8 cellular contexts compared by ENCODE assay signal in the genomic region with DNA sequence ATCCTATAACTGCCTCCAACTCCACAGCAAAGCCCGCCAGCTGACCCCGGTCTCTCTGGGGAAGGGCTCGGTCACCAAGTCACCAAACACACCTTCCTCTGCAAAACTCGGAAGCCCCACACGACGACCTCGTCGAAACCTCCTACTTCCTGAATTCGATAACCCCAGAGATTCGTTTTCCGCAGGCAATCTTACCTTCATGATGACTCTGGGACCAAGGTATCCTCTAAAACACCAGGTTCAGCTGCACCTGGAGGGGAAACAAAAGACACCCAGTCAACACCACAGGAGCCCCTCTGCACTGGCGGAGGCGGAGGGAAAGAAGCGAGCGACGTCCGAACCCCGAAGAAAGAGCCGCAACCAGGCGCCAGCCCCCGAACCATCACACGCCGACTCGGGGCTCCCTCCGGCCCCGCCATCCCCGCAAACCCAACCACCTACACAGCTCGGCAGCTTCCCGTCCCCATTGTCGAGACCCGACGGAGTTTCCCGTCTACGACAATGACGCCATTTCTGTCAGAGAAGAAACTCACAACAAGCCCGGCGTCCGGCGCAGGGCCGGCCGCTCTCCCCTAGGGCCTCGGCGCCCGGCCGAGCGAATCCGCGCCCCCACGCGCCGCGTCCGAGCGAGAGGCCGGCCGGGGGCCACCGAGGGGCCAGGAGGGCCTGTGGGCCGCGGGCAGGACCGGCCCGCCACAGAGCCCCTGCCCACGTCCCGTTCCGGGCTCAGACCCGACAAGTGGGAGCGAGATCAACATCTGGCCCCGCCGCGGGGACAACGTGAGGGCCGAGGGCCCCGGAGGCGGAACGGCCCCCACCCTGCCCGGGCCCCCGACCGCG. TPM values are rescaled to one million over a fixed set of nuclear protein-coding genes. Genes with fewer than 3 reads are reported as not detected.
DNase-seq lines count a peak whose midpoint lies in the region; ATAC-seq lines count a peak whose summit lies in the region.

No MANE protein-coding gene starts in this region.

- no peaks in the 10 kb centered on the region for H3K36me3 ChIP-seq in iPS-15b (ENCODE audit: control insufficient read depth, insufficient read depth, low read length)
- H3K36me3 ChIP-seq in skeletal muscle satellite cell (ENCODE audit: insufficient read depth, low read length): no peaks in the 10 kb centered on the region

- peak overlapping the region; percentile 97 for H3K4me2 ChIP-seq in skeletal muscle satellite cell (ENCODE audit: low read length)

- ATAC-seq in GM18511 (IDR thresholded peaks at IDR 0.05; ENCODE audit: unreplicated experiment): peak; percentile 24
- ATAC-seq in HG02571 (IDR thresholded peaks at IDR 0.05; ENCODE audit: unreplicated experiment): no peak

- H3K27me3 ChIP-seq in iPS-15b (ENCODE audit: control insufficient read depth, insufficient read depth, low read length): no peaks in the 10 kb centered on the region
- no peaks in the 10 kb centered on the region for H3K27me3 ChIP-seq in skeletal muscle satellite cell (ENCODE audit: control insufficient read depth, insufficient read depth, low read length)

- DNase-seq in Jurkat, Clone E6-1 (ENCODE audit: low read depth, low spot score): peak; percentile 42
- DNase-seq in T-helper 22 cell (ENCODE audit: low read depth) (peak; percentile 59), astrocyte of the hippocampus (ENCODE audit: low read depth, low spot score) (peak; percentile 63), NCI-H226 (no peak)

- no peaks in the 10 kb centered on the region for H3K9me3 ChIP-seq in iPS-15b (ENCODE audit: control insufficient read depth, insufficient read depth, low read length)
- H3K9me3 ChIP-seq in skeletal muscle satellite cell (replicated peaks; ENCODE audit: low read length): no peaks in the 10 kb centered on the region

- H3K9ac ChIP-seq in iPS-15b (ENCODE audit: low read depth, low read length) (peak overlapping the region; percentile 65), skeletal muscle satellite cell (ENCODE audit: low read depth, low read length) (peak overlapping the region; percentile 93)

- H3K4me1 ChIP-seq in iPS-15b (ENCODE audit: control insufficient read depth, insufficient read depth, low read length): peaks cover 2% of the 10 kb centered on the region
- H3K4me1 ChIP-seq in skeletal muscle satellite cell (ENCODE audit: control insufficient read depth, insufficient read depth, low read length): peaks cover 34% of the 10 kb centered on the region

- H3K4me3 ChIP-seq in Jurkat, Clone E6-1 (ENCODE audit: low read length): peak overlapping the region; percentile 89
- H3K4me3 ChIP-seq in iPS-15b (ENCODE audit: low read depth, low read length) (peak overlapping the region; percentile 65), skeletal muscle satellite cell (ENCODE audit: low read length) (peak overlapping the region; percentile 90)

RNA-seq across cellular contexts. Expression of a gene that starts 1.0 kb away (rescaled TPM):
- 21.4 TPM for polyA plus RNA-seq in Jurkat, Clone E6-1 (2012; ENCODE audit: insufficient read depth, insufficient read length)
- total RNA-seq in skeletal muscle satellite cell (2012; rRNA removed): 12.5 and 15.7 TPM in 2 replicates

RNA-seq across cellular contexts. Expression of a gene that starts 1.4 kb away (rescaled TPM):
- polyA plus RNA-seq in Jurkat, Clone E6-1 (2012; ENCODE audit: insufficient read depth, insufficient read length): 53.0 TPM
- 14.6 and 17.5 TPM in 2 replicates for total RNA-seq in skeletal muscle satellite cell (2012; rRNA removed)

RNA-seq across cellular contexts. Expression of a gene that starts 40.3 kb away (rescaled TPM):
- 68.4 TPM for polyA plus RNA-seq in Jurkat, Clone E6-1 (2012; ENCODE audit: insufficient read depth, insufficient read length)
- 18.8 and 26.0 TPM in 2 replicates for total RNA-seq in skeletal muscle satellite cell (2012; rRNA removed)
